In the genomic region with DNA sequence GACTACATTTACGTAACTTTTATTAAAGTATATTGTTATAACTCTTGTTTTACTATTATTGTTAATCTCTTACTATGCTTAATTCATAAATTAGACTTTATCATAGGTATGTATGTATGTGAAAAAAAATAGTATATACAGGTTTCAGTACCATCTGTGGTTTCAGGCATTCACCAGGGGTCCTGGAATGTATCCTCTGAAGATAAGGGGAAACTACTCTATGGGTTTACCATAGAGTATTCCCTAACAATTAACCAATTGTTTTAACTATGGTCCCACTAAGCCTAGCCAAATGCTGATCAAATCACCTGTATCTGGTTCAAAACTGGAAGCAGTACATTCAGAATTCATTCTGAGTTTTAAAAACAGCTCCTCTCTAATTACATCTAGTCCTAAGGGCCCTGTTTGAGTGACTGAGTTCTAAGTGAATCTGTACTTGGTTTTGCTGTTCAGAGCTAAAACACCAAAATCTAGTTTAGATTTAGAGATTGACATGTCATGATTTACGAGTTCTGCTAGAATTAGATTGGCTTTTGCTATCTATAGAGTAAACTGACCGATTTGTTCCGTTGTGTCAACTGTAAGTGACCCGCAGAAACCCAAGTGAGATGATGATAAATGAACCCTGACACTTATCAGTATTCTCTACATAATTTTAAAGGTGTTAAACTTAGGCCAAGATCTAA, we compare ENCODE assay signal across 1 cellular context.
TF ChIP-seq lines count a peak whose summit lies in the region.

No MANE protein-coding gene starts in this region.

TF ChIP-seq in WTC11, 78 proteins besides CTCF, POLR2A, EP300 and RAD21 (continued from another document):
- TF ChIP-seq, protein P1, sequence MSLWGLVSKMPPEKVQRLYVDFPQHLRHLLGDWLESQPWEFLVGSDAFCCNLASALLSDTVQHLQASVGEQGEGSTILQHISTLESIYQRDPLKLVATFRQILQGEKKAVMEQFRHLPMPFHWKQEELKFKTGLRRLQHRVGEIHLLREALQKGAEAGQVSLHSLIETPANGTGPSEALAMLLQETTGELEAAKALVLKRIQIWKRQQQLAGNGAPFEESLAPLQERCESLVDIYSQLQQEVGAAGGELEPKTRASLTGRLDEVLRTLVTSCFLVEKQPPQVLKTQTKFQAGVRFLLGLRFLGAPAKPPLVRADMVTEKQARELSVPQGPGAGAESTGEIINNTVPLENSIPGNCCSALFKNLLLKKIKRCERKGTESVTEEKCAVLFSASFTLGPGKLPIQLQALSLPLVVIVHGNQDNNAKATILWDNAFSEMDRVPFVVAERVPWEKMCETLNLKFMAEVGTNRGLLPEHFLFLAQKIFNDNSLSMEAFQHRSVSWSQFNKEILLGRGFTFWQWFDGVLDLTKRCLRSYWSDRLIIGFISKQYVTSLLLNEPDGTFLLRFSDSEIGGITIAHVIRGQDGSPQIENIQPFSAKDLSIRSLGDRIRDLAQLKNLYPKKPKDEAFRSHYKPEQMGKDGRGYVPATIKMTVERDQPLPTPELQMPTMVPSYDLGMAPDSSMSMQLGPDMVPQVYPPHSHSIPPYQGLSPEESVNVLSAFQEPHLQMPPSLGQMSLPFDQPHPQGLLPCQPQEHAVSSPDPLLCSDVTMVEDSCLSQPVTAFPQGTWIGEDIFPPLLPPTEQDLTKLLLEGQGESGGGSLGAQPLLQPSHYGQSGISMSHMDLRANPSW (CRISPR knock-in tag; conservative IDR thresholded peaks at IDR 0.05; ENCODE audit: low read depth): no peak
- TF ChIP-seq IRF2 (CRISPR knock-in tag; IDR thresholded peaks at IDR 0.05; ENCODE audit: borderline replicate concordance, low read depth) (no peak), ZNF671 (CRISPR knock-in tag; IDR thresholded peaks at IDR 0.05) (no peak)
